Comparison of ENCODE assay signal across 11 cellular contexts in genomic region chr9:110443146-110443877, GRCh38.
DNase-seq lines count a peak whose midpoint lies in the region; ATAC-seq and TF ChIP-seq lines count a peak whose summit lies in the region.
"Had no signal": no experiment of that assay in that cellular context is flagged by ENCODE, and none has a peak within 500 bp of the region (broad histone marks: within the 10 kb centered on the region; RNA-seq: fewer than 3 reads in every experiment).

No MANE protein-coding gene starts in this region.

- TF ChIP-seq CTCF in AG09309 (IDR thresholded peaks at IDR 0.05; ENCODE audit: control insufficient read depth, insufficient read depth, low read depth, low read length, missing control alignments) (no peak), fibroblast of the aortic adventitia (IDR thresholded peaks at IDR 0.05; ENCODE audit: insufficient read depth, low read length) (no peak)

- no peaks in the 10 kb centered on the region for H3K27me3 ChIP-seq in right cardiac atrium (ENCODE audit: control insufficient read depth, insufficient read depth)
- H3K27me3 ChIP-seq: colonic mucosa had no signal

- H3K4me3 ChIP-seq in AG09309 (ENCODE audit: control insufficient read depth, low read depth, low read length) = no peak overlapping the region
- H3K4me3 ChIP-seq in fibroblast of the aortic adventitia (ENCODE audit: low read depth, low read length) = no peak overlapping the region
- no peak overlapping the region for H3K4me3 ChIP-seq in right cardiac atrium (ENCODE audit: low read length)
- H3K4me3 ChIP-seq: colonic mucosa, GM23338 had no signal

- no peak for ATAC-seq in right cardiac atrium
- ATAC-seq: GM23338 had no signal

- 20% methylated on average over 3 of the region's 3 CpGs for WGBS in right cardiac atrium

- intact Hi-C loops in right cardiac atrium (cut with DNase I) = no loop called here

- no peaks in the 10 kb centered on the region for H3K4me1 ChIP-seq in right cardiac atrium (ENCODE audit: control insufficient read depth, insufficient read depth, low read length)
- H3K4me1 ChIP-seq: colonic mucosa had no signal

- no peak overlapping the region for H3K27ac ChIP-seq in right cardiac atrium (ENCODE audit: low read length)
- H3K27ac ChIP-seq: colonic mucosa had no signal

- DNase-seq in AG09309 (ENCODE audit: low read depth) (peak; percentile 50), HS-27A (ENCODE audit: low read depth) (peak; percentile 78), RPMI7951 (ENCODE audit: low read depth) (peak; percentile 91), fibroblast of the aortic adventitia (ENCODE audit: low read depth) (peak; percentile 87), right cardiac atrium (no peak)
- no peak for DNase-seq in stimulated activated CD4-positive, alpha-beta T cell treated with anti-CD3 and anti-CD28 coated beads, Interleukin-4, amount 100 ng/mL, for 4 hours
- no peak for DNase-seq in stimulated activated CD4-positive, alpha-beta T cell treated with anti-CD3 and anti-CD28 coated beads, Interleukin-1b, Interleukin-23, amount 100 ng/mL, for 48 hours
- no peak for DNase-seq in activated CD8-positive, alpha-beta memory T cell treated with anti-CD3 and anti-CD28 coated beads, Interleukin-2, amount 50 U/mL, for 4 hours
- DNase-seq: CD4-positive, alpha-beta memory T cell; colonic mucosa had no signal

- H3K9me3 ChIP-seq in right cardiac atrium (ENCODE audit: control insufficient read depth, low read length) = no peaks in the 10 kb centered on the region
- H3K9me3 ChIP-seq: colonic mucosa had no signal

Comparison
In these comparisons a context has a peak if more than half of its experiments do, and no peak if none do; other contexts are left out.
1. DNase-seq: peak in AG09309 (single experiment), HS-27A (single experiment), RPMI7951 (single experiment) and fibroblast of the aortic adventitia (single experiment); none in stimulated activated CD4-positive, alpha-beta T cell treated with anti-CD3 and anti-CD28 coated beads, Interleukin-4, amount 100 ng/mL, for 4 hours (0 of 2), right cardiac atrium (0 of 3), stimulated activated CD4-positive, alpha-beta T cell treated with anti-CD3 and anti-CD28 coated beads, Interleukin-1b, Interleukin-23, amount 100 ng/mL, for 48 hours (single experiment) and activated CD8-positive, alpha-beta memory T cell treated with anti-CD3 and anti-CD28 coated beads, Interleukin-2, amount 50 U/mL, for 4 hours (single experiment).